7 cellular contexts compared by ENCODE assay signal in genomic region chr11:124762624-124763155, GRCh38. TPM values are rescaled to one million over a fixed set of nuclear protein-coding genes. Genes with fewer than 3 reads are reported as not detected.
A peak's percentile ranks its signal among the peaks of the same experiment; 100 is the strongest.
DNase-seq lines count a peak whose midpoint lies in the region; ATAC-seq, FAIRE-seq and TF ChIP-seq lines count a peak whose summit lies in the region.
"Had no signal": no experiment of that assay in that cellular context is flagged by ENCODE, and none has a peak within 500 bp of the region (broad histone marks: within the 10 kb centered on the region; RNA-seq: fewer than 3 reads in every experiment).

No MANE protein-coding gene starts in this region.

- peak overlapping the region; percentile 97 for H3K4me2 ChIP-seq in osteoblast (ENCODE audit: insufficient read depth, low read length)

- H3K4me1 ChIP-seq in osteoblast (ENCODE audit: insufficient read depth, low read length) = peaks cover 14% of the 10 kb centered on the region

- peaks cover 14% of the 10 kb centered on the region for H4K20me1 ChIP-seq in osteoblast (ENCODE audit: insufficient read depth, low read length)

- peak overlapping the region; percentile 39 for H3K4me3 ChIP-seq in bronchial epithelial cell (ENCODE audit: low read depth, low read length)
- peak overlapping the region; percentile 68 for H3K4me3 ChIP-seq in osteoblast (ENCODE audit: insufficient read depth, low read length)

- no peaks in the 10 kb centered on the region for H3K79me2 ChIP-seq in osteoblast (ENCODE audit: insufficient read depth, low read length)

- H3K27me3 ChIP-seq in bronchial epithelial cell (ENCODE audit: control insufficient read depth, insufficient read depth, low read length) (peaks cover 16% of the 10 kb centered on the region), osteoblast (ENCODE audit: insufficient read depth, low read length) (peaks cover 52% of the 10 kb centered on the region)

- ATAC-seq in GM19023 (IDR thresholded peaks at IDR 0.05; ENCODE audit: unreplicated experiment) = peak; percentile 4
- ATAC-seq in HG03280 (IDR thresholded peaks at IDR 0.05; ENCODE audit: unreplicated experiment) = peak; percentile 17

- no peak for TF ChIP-seq CTCF in bronchial epithelial cell (IDR thresholded peaks at IDR 0.05; ENCODE audit: insufficient read depth, low read length, severe bottlenecking)
- TF ChIP-seq CTCF in osteoblast (IDR thresholded peaks at IDR 0.05; ENCODE audit: extremely low read depth, low read depth, low read length) = no peak

- H3K9me3 ChIP-seq in osteoblast (ENCODE audit: low read depth, low read length) = no peaks in the 10 kb centered on the region

- DNase-seq in bronchial epithelial cell (ENCODE audit: low read depth) = no peak
- peak; percentile 81 for DNase-seq in osteoblast (ENCODE audit: insufficient read length, low spot score, missing footprints)
- no peak for DNase-seq in stimulated activated CD4-positive, alpha-beta T cell treated with anti-CD3 and anti-CD28 coated beads, Interleukin-4, amount 100 ng/mL, for 1 hour
- DNase-seq in globus pallidus (ENCODE audit: low spot score) = no peak

- H3K27ac ChIP-seq in osteoblast (ENCODE audit: low read depth, low read length) = no peak overlapping the region

- no peak overlapping the region for H2AFZ ChIP-seq in osteoblast (ENCODE audit: low read length)

- H3K36me3 ChIP-seq in bronchial epithelial cell (ENCODE audit: control insufficient read depth, insufficient read depth, low read length) (peaks cover 2% of the 10 kb centered on the region), osteoblast (ENCODE audit: insufficient read depth, low read length) (peaks cover 5% of the 10 kb centered on the region)

- FAIRE-seq in bronchial epithelial cell (lab: Jason Lieb, UNC) = no peak
- FAIRE-seq: colon had no signal

RNA-seq across cellular contexts. Expression of gene ESAM, which starts 0.6 kb away (rescaled TPM):
- total RNA-seq in bronchial epithelial cell (not detected in 2 replicates), osteoblast (under 0.01 and 0.29 TPM in 2 replicates)

RNA-seq across cellular contexts. Expression of gene VSIG2, which starts 10.6 kb away (rescaled TPM):
- total RNA-seq in bronchial epithelial cell (0.53 and 2.0 TPM in 2 replicates), osteoblast (not detected in 2 replicates)

RNA-seq across cellular contexts. Expression of gene NRGN, which starts 22.9 kb away (rescaled TPM):
- not detected in 2 replicates for total RNA-seq in bronchial epithelial cell
- under 0.01 TPM in 1 of 2 replicates, not detected in the other for total RNA-seq in osteoblast

RNA-seq across cellular contexts. Expression of gene MSANTD2, which starts 37.5 kb away (rescaled TPM):
- total RNA-seq in bronchial epithelial cell (2.9 TPM in 2 replicates), osteoblast (10.6 and 10.9 TPM in 2 replicates)
